1 cellular context compared by ENCODE assay signal in genomic region chr3:101938262-101938847, GRCh38.
TF ChIP-seq lines count a peak whose summit lies in the region.

No MANE protein-coding gene starts in this region.

TF ChIP-seq in K562, 482 proteins besides CTCF, POLR2A, EP300 and RAD21 (continued from another document and continues in another):
- TF ChIP-seq RERE (CRISPR knock-in tag; IDR thresholded peaks at IDR 0.05; ENCODE audit: borderline replicate concordance): no peak
- no peak for TF ChIP-seq ZNF354B (CRISPR knock-in tag; IDR thresholded peaks at IDR 0.05)
- TF ChIP-seq SIX5 (IDR thresholded peaks at IDR 0.05; ENCODE audit: borderline replicate concordance in 1 of 2, insufficient read depth in 1 of 2, low read depth in 1 of 2, low read length in 2 of 2): no peak
- peak; percentile 88 for TF ChIP-seq ETV1 (tag; conservative IDR thresholded peaks at IDR 0.05; ENCODE audit: low read depth)
- TF ChIP-seq ZNF41 (CRISPR knock-in tag; conservative IDR thresholded peaks at IDR 0.05): no peak
- no peak for TF ChIP-seq ZNF695 (CRISPR knock-in tag; IDR thresholded peaks at IDR 0.05)
- TF ChIP-seq ZFP91 (CRISPR knock-in tag; IDR thresholded peaks at IDR 0.05): no peak
- no peak for TF ChIP-seq RFX1 (IDR thresholded peaks at IDR 0.05)
- TF ChIP-seq, protein P1, sequence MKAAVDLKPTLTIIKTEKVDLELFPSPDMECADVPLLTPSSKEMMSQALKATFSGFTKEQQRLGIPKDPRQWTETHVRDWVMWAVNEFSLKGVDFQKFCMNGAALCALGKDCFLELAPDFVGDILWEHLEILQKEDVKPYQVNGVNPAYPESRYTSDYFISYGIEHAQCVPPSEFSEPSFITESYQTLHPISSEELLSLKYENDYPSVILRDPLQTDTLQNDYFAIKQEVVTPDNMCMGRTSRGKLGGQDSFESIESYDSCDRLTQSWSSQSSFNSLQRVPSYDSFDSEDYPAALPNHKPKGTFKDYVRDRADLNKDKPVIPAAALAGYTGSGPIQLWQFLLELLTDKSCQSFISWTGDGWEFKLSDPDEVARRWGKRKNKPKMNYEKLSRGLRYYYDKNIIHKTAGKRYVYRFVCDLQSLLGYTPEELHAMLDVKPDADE (conservative IDR thresholded peaks at IDR 0.05; ENCODE audit: control insufficient read depth, low read depth, low read length): no peak
- peak; percentile 47; the same call in 1 of the 2 replicates for TF ChIP-seq NR2C1 (IDR thresholded peaks at IDR 0.05)
- peak; percentile 62 for TF ChIP-seq NR2C1 (tag; IDR thresholded peaks at IDR 0.05)
- TF ChIP-seq NFRKB (IDR thresholded peaks at IDR 0.05; ENCODE audit: low read depth): no peak
- no peak for TF ChIP-seq ATF1 (CRISPR knock-in tag; IDR thresholded peaks at IDR 0.05)
- TF ChIP-seq ATF1 (tag; IDR thresholded peaks at IDR 0.05): no peak
- 0 out of 2 replicates have a peak, but pooled peaks have one; percentile 38 for TF ChIP-seq ZNF175 (CRISPR knock-in tag; IDR thresholded peaks at IDR 0.05; ENCODE audit: low read depth)
- no peak for TF ChIP-seq PKNOX1 (IDR thresholded peaks at IDR 0.05)
- TF ChIP-seq TBL1XR1 (IDR thresholded peaks at IDR 0.05; ENCODE audit: low read length in 2 of 2): no peak; a peak in 1 of 4 replicates
- no peak for TF ChIP-seq TEAD4 (IDR thresholded peaks at IDR 0.05; ENCODE audit: low read length)
- TF ChIP-seq TEAD4 (CRISPR knock-in tag; IDR thresholded peaks at IDR 0.05; ENCODE audit: borderline replicate concordance): no peak
- TF ChIP-seq JUND (IDR thresholded peaks at IDR 0.05; ENCODE audit: borderline replicate concordance, low read depth, low read length): 0 out of 2 replicates have a peak, but pooled peaks have one; percentile 13
- TF ChIP-seq JUND (tag; IDR thresholded peaks at IDR 0.05; ENCODE audit: borderline replicate concordance, low read depth, low read length): 0 out of 3 replicates have a peak, but pooled peaks have one; percentile 21
- peak; percentile 73; the same call in 1 of the 2 replicates for TF ChIP-seq ZNF584 (CRISPR knock-in tag; IDR thresholded peaks at IDR 0.05; ENCODE audit: low read depth)
- TF ChIP-seq HES1 (IDR thresholded peaks at IDR 0.05; ENCODE audit: low read depth): 0 out of 2 replicates have a peak, but pooled peaks have one; percentile 11
- no peak for TF ChIP-seq ZNF134 (CRISPR knock-in tag; conservative IDR thresholded peaks at IDR 0.05)
- TF ChIP-seq, protein P2, sequence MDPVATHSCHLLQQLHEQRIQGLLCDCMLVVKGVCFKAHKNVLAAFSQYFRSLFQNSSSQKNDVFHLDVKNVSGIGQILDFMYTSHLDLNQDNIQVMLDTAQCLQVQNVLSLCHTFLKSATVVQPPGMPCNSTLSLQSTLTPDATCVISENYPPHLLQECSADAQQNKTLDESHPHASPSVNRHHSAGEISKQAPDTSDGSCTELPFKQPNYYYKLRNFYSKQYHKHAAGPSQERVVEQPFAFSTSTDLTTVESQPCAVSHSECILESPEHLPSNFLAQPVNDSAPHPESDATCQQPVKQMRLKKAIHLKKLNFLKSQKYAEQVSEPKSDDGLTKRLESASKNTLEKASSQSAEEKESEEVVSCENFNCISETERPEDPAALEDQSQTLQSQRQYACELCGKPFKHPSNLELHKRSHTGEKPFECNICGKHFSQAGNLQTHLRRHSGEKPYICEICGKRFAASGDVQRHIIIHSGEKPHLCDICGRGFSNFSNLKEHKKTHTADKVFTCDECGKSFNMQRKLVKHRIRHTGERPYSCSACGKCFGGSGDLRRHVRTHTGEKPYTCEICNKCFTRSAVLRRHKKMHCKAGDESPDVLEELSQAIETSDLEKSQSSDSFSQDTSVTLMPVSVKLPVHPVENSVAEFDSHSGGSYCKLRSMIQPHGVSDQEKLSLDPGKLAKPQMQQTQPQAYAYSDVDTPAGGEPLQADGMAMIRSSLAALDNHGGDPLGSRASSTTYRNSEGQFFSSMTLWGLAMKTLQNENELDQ (CRISPR knock-in tag; IDR thresholded peaks at IDR 0.05; ENCODE audit: borderline replicate concordance): no peak
- peak; percentile 64; the same call in 1 of the 2 replicates for TF ChIP-seq NCOA1 (IDR thresholded peaks at IDR 0.05; ENCODE audit: low read depth)
- TF ChIP-seq FOXM1 (IDR thresholded peaks at IDR 0.05; ENCODE audit: low read depth): peak; percentile 56; the same call in 1 of the 2 replicates
- TF ChIP-seq FOXM1 (CRISPR knock-in tag; IDR thresholded peaks at IDR 0.05; ENCODE audit: low read depth): no peak
- TF ChIP-seq GTF2B (IDR thresholded peaks at IDR 0.05; ENCODE audit: extremely low read depth, insufficient read length): no peak
- TF ChIP-seq MYC (IDR thresholded peaks at IDR 0.05; ENCODE audit: low read depth, low read length): no peak
- no peak for TF ChIP-seq MYC (CRISPR knock-in tag; IDR thresholded peaks at IDR 0.05; ENCODE audit: borderline replicate concordance, low read depth)
- TF ChIP-seq NCOR1 (IDR thresholded peaks at IDR 0.05): peak; percentile 47
- peak; percentile 26; the same call in 1 of the 2 replicates for TF ChIP-seq CEBPB (tag; IDR thresholded peaks at IDR 0.05)
- no peak for TF ChIP-seq SIN3A (IDR thresholded peaks at IDR 0.05; ENCODE audit: borderline replicate concordance in 2 of 2, control insufficient read depth in 1 of 2, low read depth in 2 of 2, low read length in 2 of 2)
- TF ChIP-seq ZNF184 (CRISPR knock-in tag; IDR thresholded peaks at IDR 0.05): no peak
- TF ChIP-seq NKRF (IDR thresholded peaks at IDR 0.05; ENCODE audit: borderline replicate concordance): no peak
- no peak for TF ChIP-seq SMC3 (conservative IDR thresholded peaks at IDR 0.05; ENCODE audit: insufficient read depth, low read depth, low read length)
- no peak for TF ChIP-seq TCF7L2 (IDR thresholded peaks at IDR 0.05; ENCODE audit: low read depth, low read length)
- no peak for TF ChIP-seq ZBTB33 (CRISPR knock-in tag; IDR thresholded peaks at IDR 0.05)
- TF ChIP-seq PTBP1 (IDR thresholded peaks at IDR 0.05; ENCODE audit: low read depth, low read length): no peak
- TF ChIP-seq, protein P3, sequence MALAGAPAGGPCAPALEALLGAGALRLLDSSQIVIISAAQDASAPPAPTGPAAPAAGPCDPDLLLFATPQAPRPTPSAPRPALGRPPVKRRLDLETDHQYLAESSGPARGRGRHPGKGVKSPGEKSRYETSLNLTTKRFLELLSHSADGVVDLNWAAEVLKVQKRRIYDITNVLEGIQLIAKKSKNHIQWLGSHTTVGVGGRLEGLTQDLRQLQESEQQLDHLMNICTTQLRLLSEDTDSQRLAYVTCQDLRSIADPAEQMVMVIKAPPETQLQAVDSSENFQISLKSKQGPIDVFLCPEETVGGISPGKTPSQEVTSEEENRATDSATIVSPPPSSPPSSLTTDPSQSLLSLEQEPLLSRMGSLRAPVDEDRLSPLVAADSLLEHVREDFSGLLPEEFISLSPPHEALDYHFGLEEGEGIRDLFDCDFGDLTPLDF (CRISPR knock-in tag; IDR thresholded peaks at IDR 0.05): no peak
- no peak for TF ChIP-seq STAT5B (CRISPR knock-in tag; IDR thresholded peaks at IDR 0.05)
- no peak for TF ChIP-seq MYBL2 (IDR thresholded peaks at IDR 0.05; ENCODE audit: low read depth)
- no peak for TF ChIP-seq MYBL2 (CRISPR knock-in tag; IDR thresholded peaks at IDR 0.05; ENCODE audit: borderline replicate concordance)
- TF ChIP-seq SAFB2 (IDR thresholded peaks at IDR 0.05; ENCODE audit: borderline replicate concordance, low read depth, low read length, severe bottlenecking): no peak
- TF ChIP-seq ADNP (tag; IDR thresholded peaks at IDR 0.05): no peak
- peak; percentile 53; the same call in 1 of the 2 replicates for TF ChIP-seq MEF2A (IDR thresholded peaks at IDR 0.05; ENCODE audit: control insufficient read depth, low read depth, low read length)
- TF ChIP-seq CCAR2 (IDR thresholded peaks at IDR 0.05; ENCODE audit: low read depth, low read length): no peak
